18 cellular contexts compared by ENCODE assay signal in the genomic region with DNA sequence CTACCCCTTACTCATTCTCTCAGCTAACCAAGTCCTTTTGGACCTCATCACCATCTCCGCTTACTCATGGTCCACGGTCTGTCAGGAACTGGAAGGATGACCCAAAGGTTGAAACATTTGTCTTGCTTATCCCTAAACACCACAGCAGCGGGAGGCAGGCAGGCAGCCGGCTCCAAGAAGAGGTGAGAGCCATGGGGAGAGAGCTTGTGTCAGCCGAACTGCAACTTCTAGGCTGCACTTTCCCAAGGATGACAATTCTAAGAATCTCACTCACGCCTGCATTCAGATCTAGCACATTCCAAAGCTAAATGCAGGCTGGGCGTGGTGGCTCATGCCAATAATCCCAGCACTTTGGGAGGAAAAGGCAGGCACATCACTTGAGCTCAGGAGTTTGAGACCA.
"Had no signal": no experiment of that assay in that cellular context is flagged by ENCODE, and none has a peak within 500 bp of the region (broad histone marks: within the 10 kb centered on the region; RNA-seq: fewer than 3 reads in every experiment).

No MANE protein-coding gene starts in this region.

- DNase-seq: caudate nucleus; cerebellar nuclear complex; cortex of kidney; kidney; natural killer cell; right lobe of liver; stimulated activated CD4-positive, alpha-beta T cell treated with anti-CD3 and anti-CD28 coated beads, Interleukin-2, amount 100 ng/mL, for 24 hours; stimulated activated CD4-positive, alpha-beta T cell treated with anti-CD3 and anti-CD28 coated beads, Interleukin-4, amount 100 ng/mL, for 24 hours; stimulated activated naive B cell treated with anti-CD40 and anti-IgM and Interleukin-4, amounts not matched to agents 10 μg/mL and 1 μg/mL and 100 μg/mL, for 72 hours; upper lobe of right lung; uterus had no signal

- H3K27ac Mint-ChIP-seq: natural killer cell; progenitor cell of endocrine pancreas; stimulated activated naive B cell treated with anti-CD40 and anti-IgM and Interleukin-4, amounts not matched to agents 10 μg/mL and 1 μg/mL and 100 μg/mL, for 72 hours; stimulated activated naive CD8-positive, alpha-beta T cell treated with anti-CD3 and anti-CD28 coated beads, Interleukin-15, Interleukin-2, amounts not matched to agents 100 ng/mL and 50 ng/mL, for 24 hours had no signal

- H3K27ac ChIP-seq: parathyroid adenoma, right lobe of liver, thoracic aorta, tibial nerve, upper lobe of right lung, uterus had no signal

- H3K9me3 ChIP-seq: right lobe of liver, thoracic aorta, tibial nerve, upper lobe of right lung, uterus had no signal

- H3K9me3 Mint-ChIP-seq: natural killer cell; neural crest cell; stimulated activated naive B cell treated with anti-CD40 and anti-IgM and Interleukin-4, amounts not matched to agents 10 μg/mL and 1 μg/mL and 100 μg/mL, for 72 hours; stimulated activated naive CD8-positive, alpha-beta T cell treated with anti-CD3 and anti-CD28 coated beads, Interleukin-15, Interleukin-2, amounts not matched to agents 100 ng/mL and 50 ng/mL, for 24 hours had no signal

- H3K4me3 ChIP-seq: right lobe of liver, thoracic aorta, tibial nerve, upper lobe of right lung, uterus had no signal

- H3K27me3 Mint-ChIP-seq: progenitor cell of endocrine pancreas; stimulated activated naive B cell treated with anti-CD40 and anti-IgM and Interleukin-4, amounts not matched to agents 10 μg/mL and 1 μg/mL and 100 μg/mL, for 72 hours; stimulated activated naive CD8-positive, alpha-beta T cell treated with anti-CD3 and anti-CD28 coated beads, Interleukin-15, Interleukin-2, amounts not matched to agents 100 ng/mL and 50 ng/mL, for 24 hours had no signal

- ATAC-seq: left lobe of liver; natural killer cell; right lobe of liver; stimulated activated naive B cell treated with anti-CD40 and anti-IgM and Interleukin-4, amounts not matched to agents 10 μg/mL and 1 μg/mL and 100 μg/mL, for 72 hours; upper lobe of right lung had no signal

- H3K27me3 ChIP-seq: right lobe of liver, tibial nerve, upper lobe of right lung, uterus had no signal

- H2AFZ ChIP-seq: parathyroid adenoma had no signal

- H3K9ac ChIP-seq: parathyroid adenoma had no signal

- H3K79me2 ChIP-seq: parathyroid adenoma had no signal

- H3K4me1 ChIP-seq: parathyroid adenoma, right lobe of liver, tibial nerve, upper lobe of right lung, uterus had no signal

- H3K4me1 Mint-ChIP-seq: neural crest cell; stimulated activated naive B cell treated with anti-CD40 and anti-IgM and Interleukin-4, amounts not matched to agents 10 μg/mL and 1 μg/mL and 100 μg/mL, for 72 hours had no signal

- H3K36me3 ChIP-seq: uterus had no signal

- H3K36me3 Mint-ChIP-seq: natural killer cell had no signal

- H3K4me3 Mint-ChIP-seq: natural killer cell; neural crest cell; stimulated activated naive B cell treated with anti-CD40 and anti-IgM and Interleukin-4, amounts not matched to agents 10 μg/mL and 1 μg/mL and 100 μg/mL, for 72 hours; stimulated activated naive CD8-positive, alpha-beta T cell treated with anti-CD3 and anti-CD28 coated beads, Interleukin-15, Interleukin-2, amounts not matched to agents 100 ng/mL and 50 ng/mL, for 24 hours had no signal
